18 cellular contexts compared by ENCODE assay signal in genomic region chr21:37622755-37623543, GRCh38.
DNase-seq lines count a peak whose midpoint lies in the region; ATAC-seq and TF ChIP-seq lines count a peak whose summit lies in the region.
"Had no signal": no experiment of that assay in that cellular context is flagged by ENCODE, and none has a peak within 500 bp of the region (broad histone marks: within the 10 kb centered on the region; RNA-seq: fewer than 3 reads in every experiment).

No MANE protein-coding gene starts in this region.

- no peak overlapping the region for H3K18ac ChIP-seq in trophoblast cell (ENCODE audit: low read length)

- no peak overlapping the region for H4K91ac ChIP-seq in trophoblast cell (ENCODE audit: low read depth, low read length)

- H2BK120ac ChIP-seq in trophoblast cell (ENCODE audit: insufficient read depth, low read length, poor library complexity) = no peak overlapping the region

- H3K14ac ChIP-seq in trophoblast cell (ENCODE audit: low read length) = no peak overlapping the region

- H3K4me3 ChIP-seq in right atrium auricular region (no peak overlapping the region), heart left ventricle (no peak overlapping the region), thoracic aorta (no peak overlapping the region), trophoblast cell (ENCODE audit: low read depth, low read length) (no peak overlapping the region), foreskin fibroblast (ENCODE audit: low read depth in 1 of 2, low read length in 2 of 2) (no peak overlapping the region)

- no peak overlapping the region for H3K9ac ChIP-seq in trophoblast cell (ENCODE audit: low read length)

- no peak overlapping the region for H2BK12ac ChIP-seq in trophoblast cell (ENCODE audit: low read length)

- H3K36me3 ChIP-seq in right atrium auricular region (no peaks in the 10 kb centered on the region), heart left ventricle (no peaks in the 10 kb centered on the region), thoracic aorta (no peaks in the 10 kb centered on the region), trophoblast cell (ENCODE audit: control insufficient read depth in 1 of 2, insufficient read depth in 2 of 2, low read length in 2 of 2) (no peaks in the 10 kb centered on the region)

- H2AFZ ChIP-seq in trophoblast cell (ENCODE audit: insufficient read depth, low read length, poor library complexity) = no peak overlapping the region

- intact Hi-C loops in Right ventricle myocardium superior (cut with DNase I) = no loop called here
- intact Hi-C loops in heart left ventricle (cut with DNase I) = no loop called here

- H3K9me3 Mint-ChIP-seq in neural crest cell = peaks cover 2% of the 10 kb centered on the region

- no peak overlapping the region for H3K23ac ChIP-seq in trophoblast cell (ENCODE audit: low read length)

- H3K4me2 ChIP-seq in trophoblast cell (ENCODE audit: low read length) = no peak overlapping the region

- H2BK5ac ChIP-seq in trophoblast cell (ENCODE audit: low read depth, low read length, poor library complexity) = no peak overlapping the region

- no peaks in the 10 kb centered on the region for H3K79me2 ChIP-seq in trophoblast cell (ENCODE audit: control insufficient read depth, insufficient read depth, low read length, poor library complexity)

- no peak overlapping the region for H3K27ac ChIP-seq in right atrium auricular region
- H3K27ac ChIP-seq in heart left ventricle = peak overlapping the region in 3 of 12 donors; percentile 5 to 18 (median 15)
- peak overlapping the region; percentile 36 to 48 for H3K27ac ChIP-seq in thoracic aorta
- H3K27ac ChIP-seq in trophoblast cell (ENCODE audit: low read depth, low read length) = no peak overlapping the region

- H3K4me3 Mint-ChIP-seq in neural crest cell = peak overlapping the region; percentile 47
- H3K4me3 Mint-ChIP-seq: CD14-positive monocyte had no signal

- H3K27ac Mint-ChIP-seq in neural crest cell (ENCODE audit: unreplicated experiment) = peak overlapping the region; percentile 90
- H3K27ac Mint-ChIP-seq: CD14-positive monocyte had no signal

- H3K36me3 Mint-ChIP-seq in neural crest cell (ENCODE audit: low read depth) = no peaks in the 10 kb centered on the region
- H3K36me3 Mint-ChIP-seq: CD14-positive monocyte had no signal

- TF ChIP-seq POLR2A in heart left ventricle (IDR thresholded peaks at IDR 0.05) = no peak

- H2AK5ac ChIP-seq in trophoblast cell (ENCODE audit: low read length) = no peak overlapping the region

- H4K12ac ChIP-seq in trophoblast cell (ENCODE audit: low read depth, low read length) = no peak overlapping the region

- no peaks in the 10 kb centered on the region for H3K27me3 Mint-ChIP-seq in neural crest cell (ENCODE audit: low read depth)

- H3K4me1 ChIP-seq in right atrium auricular region = peaks cover 0 to 21% of the 10 kb centered on the region in 2 donors
- H3K4me1 ChIP-seq in heart left ventricle = peaks cover 0 to 26% (median 14%) of the 10 kb centered on the region in 12 donors
- H3K4me1 ChIP-seq in thoracic aorta (ENCODE audit: control insufficient read depth in 1 of 2, low read depth in 2 of 2) = peaks cover 19 to 57% of the 10 kb centered on the region in 2 donors
- H3K4me1 ChIP-seq in trophoblast cell (ENCODE audit: control insufficient read depth in 1 of 2, insufficient read depth in 2 of 2, low read length in 2 of 2) = peaks cover 0 to 1% of the 10 kb centered on the region in 2 experiments
- H3K4me1 ChIP-seq: Caco-2 had no signal

- no peaks in the 10 kb centered on the region for H3K79me1 ChIP-seq in trophoblast cell (ENCODE audit: low read length)

- H3K9me3 ChIP-seq in right atrium auricular region (no peaks in the 10 kb centered on the region), heart left ventricle (no peaks in the 10 kb centered on the region), thoracic aorta (no peaks in the 10 kb centered on the region), trophoblast cell (ENCODE audit: insufficient read depth, low read depth, low read length) (peaks cover 4% of the 10 kb centered on the region)
- H3K9me3 ChIP-seq: Caco-2 had no signal

- TF ChIP-seq CTCF in right atrium auricular region (IDR thresholded peaks at IDR 0.05) (no peak), heart left ventricle (IDR thresholded peaks at IDR 0.05) (no peak), neural crest cell (conservative IDR thresholded peaks at IDR 0.05) (no peak), thoracic aorta (IDR thresholded peaks at IDR 0.05) (no peak), foreskin fibroblast (IDR thresholded peaks at IDR 0.05; ENCODE audit: low read depth, low read length) (no peak)

- no peak overlapping the region for H3K4ac ChIP-seq in trophoblast cell (ENCODE audit: low read depth, low read length)

- no peak overlapping the region for H4K8ac ChIP-seq in trophoblast cell (ENCODE audit: low read depth, low read length)

- no peaks in the 10 kb centered on the region for H3K27me3 ChIP-seq in right atrium auricular region
- H3K27me3 ChIP-seq in heart left ventricle = no peaks in the 10 kb centered on the region
- no peaks in the 10 kb centered on the region for H3K27me3 ChIP-seq in thoracic aorta (replicated peaks; ENCODE audit: insufficient read depth)
- H3K27me3 ChIP-seq in trophoblast cell (ENCODE audit: insufficient read depth, low read length) = no peaks in the 10 kb centered on the region

- H3K4me1 Mint-ChIP-seq in neural crest cell = peaks cover 30% of the 10 kb centered on the region
- H3K4me1 Mint-ChIP-seq: CD14-positive monocyte had no signal

- no peak for DNase-seq in Right ventricle myocardium superior
- DNase-seq in right atrium auricular region (ENCODE audit: low spot score) = no peak
- peak in 1 of 5 donors; percentile 27 for DNase-seq in heart left ventricle
- DNase-seq in neural crest cell (ENCODE audit: low read depth, low spot score) = no peak
- DNase-seq in thoracic aorta (ENCODE audit: low spot score) = no peak
- no peak for DNase-seq in trophoblast cell
- DNase-seq in foreskin fibroblast = no peak
- DNase-seq: 8988T; Caco-2; GDM1; KG1; NCI-H1105 treated with DMSO at 0.1 percent for 48 hours; NCI-H1694; NCI-H2081 treated with DMSO at 0.1 percent for 48 hours; NK-92 treated with Interleukin-12 subunit alpha and Interleukin-12 subunit beta, amount 100 ng/mL, for 24 hours; SHP77 had no signal

- ATAC-seq in Right ventricle myocardium superior (ENCODE audit: poor library complexity) (peak; percentile 49), heart left ventricle (peak; percentile 26 to 59 (median 42)), thoracic aorta (ENCODE audit: insufficient number of reproducible peaks, low FRiP score, low read depth) (no peak), GM18873 (IDR thresholded peaks at IDR 0.05; ENCODE audit: low FRiP score, unreplicated experiment) (no peak)

- WGBS in heart left ventricle, 4 donors = 51 to 71% (median 62%) methylated on average over 11 of the region's 11 CpGs
- no CpG with 5 or more reads among the region's 11 CpGs for WGBS in trophoblast cell (ENCODE audit: extremely low coverage, insufficient coverage, insufficient read length)

Comparison
In these comparisons a context has a peak if more than half of its experiments do, and no peak if none do; other contexts are left out.
1. ATAC-seq: peak in Right ventricle myocardium superior (single experiment) and heart left ventricle (4 of 4); none in thoracic aorta (single experiment) and GM18873 (single experiment).
2. H3K27ac ChIP-seq: peak in thoracic aorta (2 of 2); none in right atrium auricular region (0 of 2) and trophoblast cell (single experiment).